In the genomic region with DNA sequence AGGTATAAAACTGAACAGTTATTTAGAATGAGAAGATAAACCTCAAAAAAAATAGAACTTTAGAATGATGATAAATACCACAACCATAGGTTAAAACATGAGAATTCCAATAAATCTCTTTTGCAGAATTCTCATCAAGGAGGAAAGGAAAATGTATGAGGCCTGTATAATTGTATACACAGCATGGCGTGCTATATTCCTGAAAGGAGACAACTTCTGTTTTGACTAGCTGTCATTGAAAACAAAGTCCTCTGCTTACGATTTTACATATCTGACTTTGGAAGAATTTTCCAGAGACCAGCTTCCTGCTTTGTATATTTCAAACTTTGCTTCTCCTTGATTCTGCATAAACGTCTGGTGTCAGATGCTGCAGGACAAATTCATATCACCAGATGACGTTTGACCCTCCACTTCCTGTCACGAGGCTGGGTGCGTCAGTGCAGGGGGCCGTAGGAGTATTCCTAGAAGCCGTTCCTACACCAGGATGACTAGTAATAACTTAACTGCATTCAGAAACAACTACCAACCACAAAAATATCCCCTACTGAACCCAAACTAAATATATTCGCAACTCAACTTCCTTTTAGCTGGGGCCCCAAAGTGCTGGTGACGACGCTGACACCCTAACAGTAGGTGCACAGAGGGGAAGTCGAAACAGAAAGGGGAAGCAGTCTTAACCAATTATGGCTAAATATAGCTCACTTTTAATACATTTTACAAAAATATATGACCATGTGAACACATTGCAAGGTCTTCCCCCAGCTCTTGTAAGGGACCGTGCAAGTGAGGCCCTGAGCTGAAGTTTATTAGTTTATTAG, we compare ENCODE assay signal across 8 cellular contexts.
DNase-seq lines count a peak whose midpoint lies in the region; ATAC-seq lines count a peak whose summit lies in the region.

No MANE protein-coding gene starts in this region.

- H3K4me1 Mint-ChIP-seq in natural killer cell treated with Interleukin-12 subunit alpha and Interleukin-12 subunit beta and Interleukin-15 and Interleukin-18, amount 100 ng/mL, for 72 hours (ENCODE audit: low read depth in 2 of 2): peaks cover 58 to 62% of the 10 kb centered on the region in 2 donors

- H3K36me3 Mint-ChIP-seq in natural killer cell treated with Interleukin-12 subunit alpha and Interleukin-12 subunit beta and Interleukin-15 and Interleukin-18, amount 100 ng/mL, for 72 hours: peaks cover 29% of the 10 kb centered on the region

- H3K9me3 Mint-ChIP-seq in natural killer cell treated with Interleukin-12 subunit alpha and Interleukin-12 subunit beta and Interleukin-15 and Interleukin-18, amount 100 ng/mL, for 72 hours: peaks cover 14% of the 10 kb centered on the region

- ATAC-seq in GM18502 (IDR thresholded peaks at IDR 0.05; ENCODE audit: poor library complexity, unreplicated experiment) (peak; percentile 94), HG02840 (IDR thresholded peaks at IDR 0.05; ENCODE audit: low FRiP score, unreplicated experiment) (peak; percentile 99), aorta (ENCODE audit: low FRiP score) (peak; percentile 41)
- peak; percentile 96 to 98 for ATAC-seq in natural killer cell treated with Interleukin-12 subunit alpha and Interleukin-12 subunit beta and Interleukin-15 and Interleukin-18, amount 100 ng/mL, for 72 hours

- no peaks in the 10 kb centered on the region for H3K36me3 ChIP-seq in aorta (ENCODE audit: control insufficient read depth in 1 of 2, insufficient read depth in 2 of 2, low read length in 1 of 2)

- no peak overlapping the region for H3K27ac ChIP-seq in aorta (ENCODE audit: low read depth in 1 of 2, low read length in 2 of 2)

- no peaks in the 10 kb centered on the region for H3K27me3 Mint-ChIP-seq in natural killer cell treated with Interleukin-12 subunit alpha and Interleukin-12 subunit beta and Interleukin-15 and Interleukin-18, amount 100 ng/mL, for 72 hours

- no peak overlapping the region for H3K4me3 ChIP-seq in aorta (ENCODE audit: low read length in 2 of 2)

- no peaks in the 10 kb centered on the region for H3K27me3 ChIP-seq in aorta (ENCODE audit: control insufficient read depth in 1 of 2, insufficient read depth in 2 of 2, low read length in 1 of 2)

- intact Hi-C loops in aorta (cut with DNase I): no loop called here

- peak overlapping the region; percentile 99 to 100 for H3K27ac Mint-ChIP-seq in natural killer cell treated with Interleukin-12 subunit alpha and Interleukin-12 subunit beta and Interleukin-15 and Interleukin-18, amount 100 ng/mL, for 72 hours

- WGBS in aorta, 2 donors: 83 to 87% methylated on average over 13 of the region's 13 CpGs

- H3K4me3 Mint-ChIP-seq in natural killer cell treated with Interleukin-12 subunit alpha and Interleukin-12 subunit beta and Interleukin-15 and Interleukin-18, amount 100 ng/mL, for 72 hours: peak overlapping the region; percentile 93

- H3K4me1 ChIP-seq in aorta (ENCODE audit: control insufficient read depth in 1 of 2, insufficient read depth in 2 of 2, low read length in 2 of 2): peaks cover 2 to 6% of the 10 kb centered on the region in 2 donors

- H3K9me3 ChIP-seq in aorta (ENCODE audit: control insufficient read depth, low read length): no peaks in the 10 kb centered on the region

- DNase-seq in RPMI8226: peak; percentile 68
- peak; percentile 52 for DNase-seq in activated gamma-delta T cell treated with anti-CD3 and anti-CD28 coated beads, Interleukin-2, amount 50 U/mL, for 16 hours (ENCODE audit: low read depth)
- DNase-seq in natural killer cell treated with Interleukin-12 subunit alpha and Interleukin-12 subunit beta and Interleukin-15 and Interleukin-18, amount 100 ng/mL, for 72 hours (ENCODE audit: low spot score): peak; percentile 96
- peak in 1 of 2 donors; percentile 85 for DNase-seq in aorta
- DNase-seq in amniotic stem cell (lab: John Stamatoyannopoulos, UW): no peak
- no peak for DNase-seq in NCI-H2196 treated with DMSO at 0.1 percent for 48 hours (lab: John Stamatoyannopoulos, UW; ENCODE audit: unreplicated experiment)

Comparison
In these comparisons a context has a peak if more than half of its experiments do, and no peak if none do; other contexts are left out.
1. ATAC-seq: peak in every context shown above with its lines; median percentile 99 in HG02840; 97 in natural killer cell treated with Interleukin-12 subunit alpha and Interleukin-12 subunit beta and Interleukin-15 and Interleukin-18, amount 100 ng/mL, for 72 hours; 94 in GM18502; 41 in aorta.
2. DNase-seq: peak in RPMI8226 (single experiment), activated gamma-delta T cell treated with anti-CD3 and anti-CD28 coated beads, Interleukin-2, amount 50 U/mL, for 16 hours (single experiment) and natural killer cell treated with Interleukin-12 subunit alpha and Interleukin-12 subunit beta and Interleukin-15 and Interleukin-18, amount 100 ng/mL, for 72 hours (single experiment); none in amniotic stem cell (single experiment) and NCI-H2196 treated with DMSO at 0.1 percent for 48 hours (single experiment).